8 cellular contexts compared by ENCODE assay signal in the genomic region with DNA sequence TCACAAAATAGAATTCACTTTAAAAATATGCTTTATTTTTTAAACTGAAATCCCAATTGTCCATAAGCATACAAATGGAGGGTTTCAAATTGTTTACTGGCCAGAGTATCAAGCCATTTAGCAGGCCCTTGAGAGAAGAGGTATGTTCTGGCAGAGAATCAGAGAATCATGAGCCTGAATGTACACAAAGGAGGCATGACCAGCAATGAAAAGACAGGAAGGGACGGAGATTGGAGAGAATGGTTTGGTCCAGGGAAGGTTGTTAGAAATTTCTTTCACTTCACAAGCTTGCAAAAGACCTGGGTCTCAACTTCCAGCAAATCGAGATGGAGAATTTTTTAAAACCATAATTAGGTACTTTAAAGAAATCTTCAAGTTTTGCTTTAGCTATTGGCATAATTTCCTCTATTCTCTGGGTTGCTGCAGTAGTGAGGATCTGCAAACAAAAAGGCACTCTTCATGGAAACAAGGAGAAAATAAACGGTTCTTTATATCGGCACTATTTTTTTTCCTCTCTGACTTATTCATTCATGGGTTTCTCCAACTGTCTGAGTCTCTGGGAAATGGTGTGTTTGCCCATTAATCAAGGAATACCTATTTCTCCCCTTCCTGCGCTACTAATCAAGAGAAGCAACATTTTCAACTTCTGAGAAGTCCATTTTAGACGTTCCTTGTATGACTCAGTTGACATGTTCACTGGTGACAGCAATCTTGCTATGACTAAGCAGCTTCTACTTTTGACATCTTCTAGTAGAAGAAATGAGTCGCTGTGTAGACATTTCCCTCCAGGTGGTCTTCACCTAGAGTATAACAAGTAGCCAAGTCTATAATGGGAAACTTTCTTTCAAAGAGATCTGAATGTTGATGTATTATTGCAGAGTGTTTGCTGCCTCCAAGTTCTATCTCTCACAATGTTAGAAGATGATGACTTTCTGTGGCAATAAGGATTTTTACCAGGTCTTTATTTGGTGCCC. TPM values are rescaled to one million over a fixed set of nuclear protein-coding genes. Genes with fewer than 3 reads are reported as not detected.
A peak's percentile ranks its signal among the peaks of the same experiment; 100 is the strongest.
DNase-seq lines count a peak whose midpoint lies in the region; ATAC-seq, FAIRE-seq and TF ChIP-seq lines count a peak whose summit lies in the region.

No MANE protein-coding gene starts in this region.

- no peak overlapping the region for H3K4me3 Mint-ChIP-seq in endothelial cell (ENCODE audit: unreplicated experiment)

- peak; percentile 63 for DNase-seq in endothelial cell of umbilical vein (ENCODE audit: low read depth, low spot score)
- no peak for DNase-seq in NCI-H1694 treated with DMSO at 0.1 percent for 48 hours (lab: John Stamatoyannopoulos, UW)
- DNase-seq in endothelial cell (ENCODE audit: low spot score): no peak
- DNase-seq in activated CD4-positive, alpha-beta T cell treated with anti-CD3 and anti-CD28 coated beads for 1 hour: no peak
- DNase-seq in Ammon's horn (ENCODE audit: low spot score): no peak

- intact Hi-C loops in endothelial cell of umbilical vein (cut with micrococcal nuclease): loop anchor here (1.0 kb wide), 1 partner anchor 58 kb away; no protein-coding TSS in a partner anchor

- no peaks in the 10 kb centered on the region for H3K9me1 ChIP-seq in endothelial cell of umbilical vein (replicated peaks; ENCODE audit: control insufficient read depth, extremely low read depth, insufficient read depth, low read length)

- peak; percentile 90 for ATAC-seq in GM18499 (IDR thresholded peaks at IDR 0.05; ENCODE audit: insufficient read depth, unreplicated experiment)
- peak; percentile 97 for ATAC-seq in GM21447 (IDR thresholded peaks at IDR 0.05; ENCODE audit: unreplicated experiment)
- ATAC-seq in HG03571 (IDR thresholded peaks at IDR 0.05; ENCODE audit: unreplicated experiment): peak; percentile 89

- peaks cover 12% of the 10 kb centered on the region for H3K36me3 Mint-ChIP-seq in endothelial cell (ENCODE audit: low read depth, unreplicated experiment)

- CTCF ChIA-PET in endothelial cell of umbilical vein (lab: Charles Lee): interaction anchor here (1.0 to 1.8 kb wide), 3 partner anchors 30 to 125 kb away, joined by 3 to 4 read pairs (median 3); no protein-coding TSS in a partner anchor

- no peaks in the 10 kb centered on the region for H3K79me2 ChIP-seq in endothelial cell of umbilical vein (ENCODE audit: control insufficient read depth, insufficient read depth, low read length)

- TF ChIP-seq POLR2A in endothelial cell of umbilical vein (IDR thresholded peaks at IDR 0.05; ENCODE audit: low read depth, low read length): no peak

- no peak for FAIRE-seq in endothelial cell of umbilical vein (lab: Jason Lieb, UNC)

- peaks cover 54% of the 10 kb centered on the region for H3K4me1 ChIP-seq in endothelial cell of umbilical vein (ENCODE audit: control insufficient read depth, extremely low read depth, insufficient read depth, low read length)

- H3K27me3 ChIP-seq in endothelial cell of umbilical vein (ENCODE audit: control insufficient read depth in 2 of 2, insufficient read depth in 2 of 2, low read length in 2 of 2): no peaks in the 10 kb centered on the region

- H4K20me1 ChIP-seq in endothelial cell of umbilical vein (replicated peaks; ENCODE audit: control insufficient read depth, extremely low read depth, insufficient read depth, low read length): no peaks in the 10 kb centered on the region

- peaks cover 1% of the 10 kb centered on the region for H3K27me3 Mint-ChIP-seq in endothelial cell (ENCODE audit: unreplicated experiment)

- POLR2A ChIA-PET in endothelial cell of umbilical vein (lab: Charles Lee): interaction anchor here (1.4 kb wide), 1 partner anchor 24 kb away, joined by 4 read pairs; no protein-coding TSS in a partner anchor

- H3K4me3 ChIP-seq in endothelial cell of umbilical vein (replicated peaks in 1 of 3; ENCODE audit: insufficient read depth in 1 of 3, low read depth in 1 of 3, low read length in 3 of 3): no peak overlapping the region

- no peaks in the 10 kb centered on the region for H3K9me3 ChIP-seq in endothelial cell of umbilical vein (replicated peaks; ENCODE audit: control insufficient read depth, insufficient read depth, low read length)

- dilution Hi-C loops in endothelial cell of umbilical vein (cut with MboI; ENCODE audit: extremely low pct_ligation_motif_present, low sequenced_read_pairs): no loop called here

- no peaks in the 10 kb centered on the region for H3K4me1 Mint-ChIP-seq in endothelial cell (ENCODE audit: unreplicated experiment)

- H3K9ac ChIP-seq in endothelial cell of umbilical vein (replicated peaks; ENCODE audit: extremely low read depth, insufficient read depth, low read length): peak overlapping the region; percentile 19

- BruUV-seq in endothelial cell of umbilical vein (replicated peaks; lab: Mats Ljungman, UMichigan): no TSS peak

- TF ChIP-seq CTCF in endothelial cell of umbilical vein (IDR thresholded peaks at IDR 0.05; ENCODE audit: extremely low read depth in 1 of 2, insufficient read depth in 1 of 2, low read depth in 1 of 2, low read length in 2 of 2) (no peak), endothelial cell (IDR thresholded peaks at IDR 0.05; ENCODE audit: unreplicated experiment) (no peak)

- H3K36me3 ChIP-seq in endothelial cell of umbilical vein (ENCODE audit: control insufficient read depth in 2 of 2, extremely low read depth in 1 of 2, insufficient read depth in 2 of 2, low read length in 2 of 2): no peaks in the 10 kb centered on the region

- H3K27ac ChIP-seq in endothelial cell of umbilical vein (ENCODE audit: insufficient read depth, low read depth, low read length): peak overlapping the region; percentile 43

- H3K27ac Mint-ChIP-seq in endothelial cell (ENCODE audit: unreplicated experiment): no peak overlapping the region

- no peaks in the 10 kb centered on the region for H3K9me3 Mint-ChIP-seq in endothelial cell (ENCODE audit: unreplicated experiment)

- H2AFZ ChIP-seq in endothelial cell of umbilical vein (ENCODE audit: low read depth, low read length): peak overlapping the region; percentile 20

- peak overlapping the region; percentile 55 for H3K4me2 ChIP-seq in endothelial cell of umbilical vein (ENCODE audit: insufficient read depth, low read length)

TF ChIP-seq in endothelial cell of umbilical vein, 7 proteins besides CTCF, POLR2A, EP300 and RAD21:
- peak; percentile 67 for TF ChIP-seq GATA2 (IDR thresholded peaks at IDR 0.05; ENCODE audit: insufficient read depth, insufficient read length, low read depth, low read length)
- TF ChIP-seq JUN (IDR thresholded peaks at IDR 0.05; ENCODE audit: borderline replicate concordance, insufficient read depth, insufficient read length, low read depth): peak; percentile 73
- TF ChIP-seq, protein P1, sequence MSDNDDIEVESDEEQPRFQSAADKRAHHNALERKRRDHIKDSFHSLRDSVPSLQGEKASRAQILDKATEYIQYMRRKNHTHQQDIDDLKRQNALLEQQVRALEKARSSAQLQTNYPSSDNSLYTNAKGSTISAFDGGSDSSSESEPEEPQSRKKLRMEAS (IDR thresholded peaks at IDR 0.05; ENCODE audit: insufficient read depth, insufficient read length): no peak
- no peak for TF ChIP-seq MYC (IDR thresholded peaks at IDR 0.05; ENCODE audit: low read depth, low read length)
- peak; percentile 98 for TF ChIP-seq FOS (IDR thresholded peaks at IDR 0.05; ENCODE audit: borderline replicate concordance, insufficient read depth, low read length)
- TF ChIP-seq POLR2AphosphoS5 (IDR thresholded peaks at IDR 0.05; ENCODE audit: insufficient read depth, low read depth, low read length): peak; percentile 35
- no peak for TF ChIP-seq EZH2 (IDR thresholded peaks at IDR 0.05; ENCODE audit: borderline replicate concordance, low read depth, low read length, severe bottlenecking)

RNA-seq across cellular contexts. Expression of gene ERCC6L2, which starts 23.1 kb away (rescaled TPM):
- total RNA-seq in endothelial cell of umbilical vein (29.6 and 31.8 TPM in 2 replicates), endothelial cell (ENCODE audit: unreplicated experiment) (40.5 TPM)
- polyA plus RNA-seq in endothelial cell of umbilical vein: 4.7 and 5.3 TPM in 2 replicates
- polyA plus RNA-seq in endothelial cell of umbilical vein (2011; cell fraction: cytosol; rRNA removed): 7.8 and 8.3 TPM in 2 replicates
- polyA plus RNA-seq in endothelial cell of umbilical vein (2011; cell fraction: nucleus; rRNA removed): 21.7 and 27.3 TPM in 2 replicates
- polyA plus RNA-seq in endothelial cell of umbilical vein (2012): 12.0 and 14.0 TPM in 2 replicates
- polyA minus RNA-seq in endothelial cell of umbilical vein: 27.7 and 34.4 TPM in 2 replicates
- polyA minus RNA-seq in endothelial cell of umbilical vein (2011; cell fraction: cytosol; rRNA and poly(A)+ RNA removed): 34.7 TPM
- 58.0 and 64.9 TPM in 2 replicates for polyA minus RNA-seq in endothelial cell of umbilical vein (2011; cell fraction: nucleus; rRNA and poly(A)+ RNA removed)
